ENCODE assay signal across 10 cellular contexts in genomic region chr3:49296781-49297420, GRCh38. TPM values are rescaled to one million over a fixed set of nuclear protein-coding genes. Genes with fewer than 3 reads are reported as not detected.
A peak's percentile ranks its signal among the peaks of the same experiment; 100 is the strongest.
DNase-seq lines count a peak whose midpoint lies in the region; ATAC-seq, FAIRE-seq and TF ChIP-seq lines count a peak whose summit lies in the region.
"Had no signal": no experiment of that assay in that cellular context is flagged by ENCODE, and none has a peak within 500 bp of the region (broad histone marks: within the 10 kb centered on the region; RNA-seq: fewer than 3 reads in every experiment).

No MANE protein-coding gene starts in this region.

- no peak overlapping the region for H3K14ac ChIP-seq in neuronal stem cell (ENCODE audit: low read length)

- H2BK120ac ChIP-seq in neuronal stem cell (ENCODE audit: low read depth, low read length) = no peak overlapping the region

- FAIRE-seq in HepG2 (lab: Jason Lieb, UNC) = no peak

- no peak overlapping the region for H4K8ac ChIP-seq in neuronal stem cell (ENCODE audit: low read depth, low read length)

- H3K4ac ChIP-seq in neuronal stem cell (ENCODE audit: low read length) = no peak overlapping the region

- WGBS in right lobe of liver (ENCODE audit: insufficient coverage, low coverage, low lambda C conversion rate, missing lambda C conversion rate) = no CpG with 5 or more reads among the region's 2 CpGs
- WGBS in HepG2 (ENCODE audit: low lambda C conversion rate) = 100% methylated on average over 2 of the region's 2 CpGs
- WGBS in neuronal stem cell (ENCODE audit: extremely low coverage in 2 of 2, insufficient read length in 2 of 2, insufficient replicate concordance in 1 of 2), 2 donors = no CpG with 5 or more reads among the region's 2 CpGs

- H4K20me1 ChIP-seq in HepG2 (ENCODE audit: insufficient read depth, low read length) = no peaks in the 10 kb centered on the region
- H4K20me1 ChIP-seq: BLaER1 had no signal

- no peak overlapping the region for H4K91ac ChIP-seq in neuronal stem cell (ENCODE audit: low read depth, low read length, poor library complexity)

- no peak overlapping the region for H3K4me2 ChIP-seq in HepG2 (ENCODE audit: low read depth, low read length)
- H3K4me2 ChIP-seq in neuronal stem cell (ENCODE audit: insufficient read depth, low read length, poor library complexity, severe bottlenecking) = no peak overlapping the region
- H3K4me2 ChIP-seq: BLaER1 had no signal

- no peak overlapping the region for H3K18ac ChIP-seq in neuronal stem cell (ENCODE audit: low read length)

- DNase-seq in right lobe of liver (peak in 1 of 3 donors; percentile 53), HepG2 (ENCODE audit: low spot score) (no peak), uterus (peak; percentile 39 to 48), neuronal stem cell (ENCODE audit: low spot score) (no peak), cerebellum (ENCODE audit: low spot score) (no peak)
- no peak for DNase-seq in T-helper 2 cell treated with Interferon-gamma antibody and Interleukin-4, amounts not matched to agents 5 μg/mL and 100 μg/mL, for 36 hours (ENCODE audit: low spot score)
- DNase-seq: cerebellar nuclear complex had no signal

- no peak overlapping the region for H2BK12ac ChIP-seq in neuronal stem cell (ENCODE audit: low read length)

- intact Hi-C loops in right lobe of liver (cut with DNase I) = no loop called here
- intact Hi-C loops in HepG2 (cut with micrococcal nuclease; ENCODE audit: unreplicated experiment) = no loop called here
- intact Hi-C loops in uterus (cut with DNase I; ENCODE audit: low total_unique reads) = loop anchor here (10.0 kb wide), 1 partner anchor 158 kb away; no protein-coding TSS in a partner anchor

- POLR2A ChIA-PET in HepG2 (lab: Yijun Ruan, JAX) = interaction anchor here (1.1 kb wide), 1 partner anchor 43 kb away, joined by 3 read pairs; the partner anchor contains the start of gene USP4

- H3K9me3 Mint-ChIP-seq in T-helper 2 cell treated with Interferon-gamma antibody and Interleukin-4, amounts not matched to agents 5 μg/mL and 100 μg/mL, for 36 hours = no peaks in the 10 kb centered on the region

- CTCF ChIA-PET in HepG2 (lab: Yijun Ruan, JAX; ENCODE audit: low intra/inter-chr PET ratio, low total read pairs) = no interaction called here

- H3K23ac ChIP-seq in neuronal stem cell (ENCODE audit: low read depth, low read length, poor library complexity) = no peak overlapping the region

- H3K9ac ChIP-seq in HepG2 (ENCODE audit: insufficient read depth, low read depth, low read length) (no peak overlapping the region), neuronal stem cell (ENCODE audit: low read depth, low read length, poor library complexity) (no peak overlapping the region)
- H3K9ac ChIP-seq: BLaER1 had no signal

- H2AK5ac ChIP-seq in neuronal stem cell (ENCODE audit: low read depth, low read length) = no peak overlapping the region

- no peaks in the 10 kb centered on the region for H3K79me1 ChIP-seq in neuronal stem cell (ENCODE audit: low read depth, low read length)

- H3K27me3 Mint-ChIP-seq in T-helper 2 cell treated with Interferon-gamma antibody and Interleukin-4, amounts not matched to agents 5 μg/mL and 100 μg/mL, for 36 hours (ENCODE audit: low read depth) = no peaks in the 10 kb centered on the region

- TF ChIP-seq EP300 in HepG2 (IDR thresholded peaks at IDR 0.05; ENCODE audit: low read depth in 2 of 2, low read length in 2 of 2) (no peak), HepG2 (CRISPR knock-in tag; IDR thresholded peaks at IDR 0.05; ENCODE audit: borderline replicate concordance) (no peak)

- TF ChIP-seq RAD21 in HepG2 (CRISPR knock-in tag; IDR thresholded peaks at IDR 0.05) = no peak

- no peak overlapping the region for H2BK5ac ChIP-seq in neuronal stem cell (ENCODE audit: low read length)

- no peak overlapping the region for H3K27ac Mint-ChIP-seq in T-helper 2 cell treated with Interferon-gamma antibody and Interleukin-4, amounts not matched to agents 5 μg/mL and 100 μg/mL, for 36 hours

- H3K36me3 ChIP-seq in right lobe of liver (peaks cover 13 to 83% (median 47%) of the 10 kb centered on the region in 4 donors), HepG2 (replicated peaks in 1 of 2; ENCODE audit: control insufficient read depth in 1 of 2, insufficient read depth in 2 of 2, low read length in 2 of 2) (peaks cover 23 to 60% of the 10 kb centered on the region in 2 experiments), muscle layer of duodenum (ENCODE audit: control insufficient read depth in 1 of 2, insufficient read depth in 2 of 2, low read length in 2 of 2) (peaks cover 58 to 70% of the 10 kb centered on the region in 2 donors), uterus (no peaks in the 10 kb centered on the region), neuronal stem cell (replicated peaks in 1 of 2; ENCODE audit: control insufficient read depth in 2 of 2, insufficient read depth in 2 of 2, low read length in 2 of 2) (peaks cover 43 to 91% of the 10 kb centered on the region in 2 donors)

- no TSS peak for BruUV-seq in HepG2 (replicated peaks; lab: Mats Ljungman, UMichigan)

- ATAC-seq in right lobe of liver (peak; percentile 46 to 76 (median 51)), HepG2 (no peak), esophagus mucosa (peak; percentile 82)

- TF ChIP-seq POLR2A in right lobe of liver (IDR thresholded peaks at IDR 0.05) = no peak
- no peak for TF ChIP-seq POLR2A in HepG2 (IDR thresholded peaks at IDR 0.05; ENCODE audit: insufficient read depth in 1 of 2, low read depth in 2 of 2, low read length in 2 of 2)
- TF ChIP-seq POLR2A in uterus (IDR thresholded peaks at IDR 0.05) = no peak

- H3K79me2 ChIP-seq in HepG2 (ENCODE audit: insufficient read depth, low read length) = no peaks in the 10 kb centered on the region

- H3K4me3 ChIP-seq in right lobe of liver (no peak overlapping the region), HepG2 (replicated peaks in 1 of 3; ENCODE audit: insufficient read depth in 1 of 3, low read depth in 2 of 3, low read length in 3 of 3) (no peak overlapping the region), muscle layer of duodenum (ENCODE audit: low read depth in 1 of 2, low read length in 2 of 2) (no peak overlapping the region), uterus (no peak overlapping the region), neuronal stem cell (ENCODE audit: low read length in 2 of 2) (no peak overlapping the region)
- H3K4me3 ChIP-seq: BLaER1 had no signal

- no peak for TF ChIP-seq CTCF in right lobe of liver (IDR thresholded peaks at IDR 0.05)
- TF ChIP-seq CTCF in HepG2 (CRISPR knock-in tag; IDR thresholded peaks at IDR 0.05) = no peak
- TF ChIP-seq CTCF in uterus (IDR thresholded peaks at IDR 0.05) = no peak

- H3K27ac ChIP-seq in right lobe of liver = peak overlapping the region in 2 of 3 donors; percentile 16 to 18
- no peak overlapping the region for H3K27ac ChIP-seq in HepG2 (ENCODE audit: extremely low read length, insufficient read depth, low read length)
- H3K27ac ChIP-seq in muscle layer of duodenum (ENCODE audit: low read length) = peak overlapping the region; percentile 54
- peak overlapping the region; percentile 53 to 77 for H3K27ac ChIP-seq in uterus
- no peak overlapping the region for H3K27ac ChIP-seq in neuronal stem cell (replicated peaks; ENCODE audit: low read length)
- H3K27ac ChIP-seq: BLaER1 had no signal

- no peaks in the 10 kb centered on the region for H3K4me1 ChIP-seq in right lobe of liver
- H3K4me1 ChIP-seq in HepG2 (ENCODE audit: insufficient read depth, low read length) = peaks cover 13% of the 10 kb centered on the region
- H3K4me1 ChIP-seq in muscle layer of duodenum (ENCODE audit: control insufficient read depth in 1 of 2, insufficient read depth in 2 of 2, low read length in 2 of 2) = peaks cover 0 to 11% of the 10 kb centered on the region in 2 donors
- peaks cover 0 to 7% of the 10 kb centered on the region in 2 donors for H3K4me1 ChIP-seq in uterus
- no peaks in the 10 kb centered on the region for H3K4me1 ChIP-seq in neuronal stem cell (ENCODE audit: control insufficient read depth in 2 of 2, insufficient read depth in 1 of 2, low read depth in 1 of 2, low read length in 2 of 2)
- H3K4me1 ChIP-seq: BLaER1 had no signal

- no peaks in the 10 kb centered on the region for H3K9me3 ChIP-seq in right lobe of liver
- no peaks in the 10 kb centered on the region for H3K9me3 ChIP-seq in HepG2 (ENCODE audit: low read length)
- H3K9me3 ChIP-seq in muscle layer of duodenum (ENCODE audit: control insufficient read depth in 1 of 2, low read length in 2 of 2) = no peaks in the 10 kb centered on the region
- H3K9me3 ChIP-seq in uterus = no peaks in the 10 kb centered on the region
- no peaks in the 10 kb centered on the region for H3K9me3 ChIP-seq in neuronal stem cell (replicated peaks in 1 of 2; ENCODE audit: control insufficient read depth in 2 of 2, insufficient read depth in 1 of 2, low read depth in 1 of 2, low read length in 2 of 2)
- H3K9me3 ChIP-seq: BLaER1 had no signal

- in situ Hi-C loops in HepG2 (cut with HindIII; ENCODE audit: extremely low pct_ligation_motif_present, low pct_unique_long_range_greater_than_20kb) = no loop called here

- H2BK15ac ChIP-seq in neuronal stem cell (ENCODE audit: low read length) = no peak overlapping the region

- no peaks in the 10 kb centered on the region for H3K27me3 ChIP-seq in right lobe of liver
- H3K27me3 ChIP-seq in HepG2 (ENCODE audit: control insufficient read depth in 1 of 2, insufficient read depth in 2 of 2, low read length in 2 of 2) = no peaks in the 10 kb centered on the region
- no peaks in the 10 kb centered on the region for H3K27me3 ChIP-seq in muscle layer of duodenum (ENCODE audit: low read depth, low read length)
- H3K27me3 ChIP-seq in uterus = no peaks in the 10 kb centered on the region
- H3K27me3 ChIP-seq in neuronal stem cell (ENCODE audit: control insufficient read depth in 3 of 3, insufficient read depth in 3 of 3, low read depth in 1 of 3, low read length in 3 of 3) = no peaks in the 10 kb centered on the region
- H3K27me3 ChIP-seq: BLaER1 had no signal

- no peak overlapping the region for H3K4me3 Mint-ChIP-seq in T-helper 2 cell treated with Interferon-gamma antibody and Interleukin-4, amounts not matched to agents 5 μg/mL and 100 μg/mL, for 36 hours

- H3K4me1 Mint-ChIP-seq in T-helper 2 cell treated with Interferon-gamma antibody and Interleukin-4, amounts not matched to agents 5 μg/mL and 100 μg/mL, for 36 hours (ENCODE audit: low read depth) = peaks cover 2% of the 10 kb centered on the region

- peaks cover 68% of the 10 kb centered on the region for H3K36me3 Mint-ChIP-seq in T-helper 2 cell treated with Interferon-gamma antibody and Interleukin-4, amounts not matched to agents 5 μg/mL and 100 μg/mL, for 36 hours (ENCODE audit: low read depth)

- H2AFZ ChIP-seq in HepG2 (ENCODE audit: low read length) = no peak overlapping the region
- H2AFZ ChIP-seq in neuronal stem cell (ENCODE audit: low read length) = no peak overlapping the region

RNA-seq across cellular contexts. Expression of gene C3orf62, which starts 19.9 kb away (rescaled TPM):
- 1 to 10 TPM; 1.6 to 2.3 (median 2.0) TPM for total RNA-seq in right lobe of liver
- 1.2 and 1.6 TPM in 2 replicates for total RNA-seq in HepG2 (2016; rRNA removed; fragmentation: Illumina TruSeq; extraction: Trizol)
- total RNA-seq in HepG2 (2016; cell fraction: cytosol; rRNA removed; fragmentation: Illumina TruSeq; extraction: Trizol; ENCODE audit: low read depth) = 0.44 and 1.3 TPM in 2 replicates
- 1.3 and 1.4 TPM in 2 replicates for total RNA-seq in HepG2 (2016; cell fraction: insoluble cytoplasmic fraction; rRNA removed; fragmentation: Illumina TruSeq; extraction: Trizol)
- 0.86 and 1.7 TPM in 2 replicates for total RNA-seq in HepG2 (2016; cell fraction: membrane; rRNA removed; fragmentation: Illumina TruSeq; extraction: Trizol)
- 2.2 and 3.0 TPM in 2 replicates for total RNA-seq in HepG2 (2016; cell fraction: nucleus; rRNA removed; fragmentation: Illumina TruSeq; extraction: Trizol)
- 3.9 and 4.3 TPM in 2 replicates for polyA plus RNA-seq in HepG2 (2011; rRNA removed)
- 1.7 and 2.3 TPM in 2 replicates for polyA plus RNA-seq in HepG2 (2011; cell fraction: cytosol; rRNA removed)
- polyA plus RNA-seq in HepG2 (2011; cell fraction: nucleus; rRNA removed) = 10.2 and 11.2 TPM in 2 replicates
- 3.0 and 3.6 TPM in 2 replicates for polyA plus RNA-seq in HepG2 (2012)
- polyA plus RNA-seq in HepG2 (2016; cell fraction: cytosol; fragmentation: Illumina TruSeq; extraction: Trizol; ENCODE audit: low read depth) = 0.58 and 0.86 TPM in 2 replicates
- 2.0 and 2.7 TPM in 2 replicates for polyA plus RNA-seq in HepG2 (2016; cell fraction: insoluble cytoplasmic fraction; fragmentation: Illumina TruSeq; extraction: Trizol; ENCODE audit: low read depth)
- polyA plus RNA-seq in HepG2 (2016; cell fraction: membrane; fragmentation: Illumina TruSeq; extraction: Trizol; ENCODE audit: low read depth) = 1.1 and 1.2 TPM in 2 replicates
- 17.7 and 17.8 TPM in 2 replicates for polyA plus RNA-seq in HepG2 (2016; cell fraction: nucleus; fragmentation: Illumina TruSeq; extraction: Trizol; ENCODE audit: insufficient read depth, low read depth)
- 2.3 and 13.0 TPM in 2 replicates for polyA minus RNA-seq in HepG2 (2011; rRNA and poly(A)+ RNA removed; ENCODE audit: low replicate concordance)
- polyA minus RNA-seq in HepG2 (2011; cell fraction: cytosol; rRNA and poly(A)+ RNA removed) = 0.89 and 1.1 TPM in 2 replicates
- 10.1 and 11.5 TPM in 2 replicates for polyA minus RNA-seq in HepG2 (2011; cell fraction: nucleus; rRNA and poly(A)+ RNA removed)
- 4.5 TPM for total RNA-seq in esophagus mucosa
- 1 to 10 TPM; 1.5 to 9.0 (median 4.9) TPM for total RNA-seq in uterus
- polyA plus RNA-seq in neuronal stem cell (2013, experiment 1 of 2) = 3.4 TPM
- 4.7 TPM for polyA plus RNA-seq in neuronal stem cell (2013, experiment 2 of 2)
- 6.6 TPM for total RNA-seq in cerebellum

RNA-seq across cellular contexts. Expression of gene USP4, which starts 43.0 kb away (rescaled TPM):
- total RNA-seq in right lobe of liver = 10 to 100 TPM; 10.0 to 26.3 (median 22.2) TPM
- 9.2 and 12.1 TPM in 2 replicates for total RNA-seq in HepG2 (2016; rRNA removed; fragmentation: Illumina TruSeq; extraction: Trizol)
- total RNA-seq in HepG2 (2016; cell fraction: cytosol; rRNA removed; fragmentation: Illumina TruSeq; extraction: Trizol; ENCODE audit: low read depth) = 3.9 and 5.6 TPM in 2 replicates
- total RNA-seq in HepG2 (2016; cell fraction: insoluble cytoplasmic fraction; rRNA removed; fragmentation: Illumina TruSeq; extraction: Trizol) = 9.5 and 12.5 TPM in 2 replicates
- 6.2 and 7.0 TPM in 2 replicates for total RNA-seq in HepG2 (2016; cell fraction: membrane; rRNA removed; fragmentation: Illumina TruSeq; extraction: Trizol)
- total RNA-seq in HepG2 (2016; cell fraction: nucleus; rRNA removed; fragmentation: Illumina TruSeq; extraction: Trizol) = 14.7 and 15.5 TPM in 2 replicates
- 18.7 and 20.8 TPM in 2 replicates for polyA plus RNA-seq in HepG2 (2011; rRNA removed)
- polyA plus RNA-seq in HepG2 (2011; cell fraction: cytosol; rRNA removed) = 10.8 and 12.7 TPM in 2 replicates
- 22.0 and 28.3 TPM in 2 replicates for polyA plus RNA-seq in HepG2 (2011; cell fraction: nucleus; rRNA removed)
- polyA plus RNA-seq in HepG2 (2012) = 11.8 and 12.6 TPM in 2 replicates
- 2.2 and 2.4 TPM in 2 replicates for polyA plus RNA-seq in HepG2 (2016; cell fraction: cytosol; fragmentation: Illumina TruSeq; extraction: Trizol; ENCODE audit: low read depth)
- 23.2 and 24.3 TPM in 2 replicates for polyA plus RNA-seq in HepG2 (2016; cell fraction: insoluble cytoplasmic fraction; fragmentation: Illumina TruSeq; extraction: Trizol; ENCODE audit: low read depth)
- 5.3 and 5.8 TPM in 2 replicates for polyA plus RNA-seq in HepG2 (2016; cell fraction: membrane; fragmentation: Illumina TruSeq; extraction: Trizol; ENCODE audit: low read depth)
- 37.3 and 42.6 TPM in 2 replicates for polyA plus RNA-seq in HepG2 (2016; cell fraction: nucleus; fragmentation: Illumina TruSeq; extraction: Trizol; ENCODE audit: insufficient read depth, low read depth)
- 31.1 and 48.0 TPM in 2 replicates for polyA minus RNA-seq in HepG2 (2011; rRNA and poly(A)+ RNA removed; ENCODE audit: low replicate concordance)
- polyA minus RNA-seq in HepG2 (2011; cell fraction: cytosol; rRNA and poly(A)+ RNA removed) = 10.6 TPM in 2 replicates
- 36.3 and 41.9 TPM in 2 replicates for polyA minus RNA-seq in HepG2 (2011; cell fraction: nucleus; rRNA and poly(A)+ RNA removed)
- total RNA-seq in esophagus mucosa = 38.7 TPM
- total RNA-seq in uterus = 10 to 100 TPM in 3 of 4 donors, 1 to 10 TPM in 1; 9.2 to 78.3 (median 28.8) TPM
- polyA plus RNA-seq in neuronal stem cell (2013, experiment 1 of 2) = 29.8 TPM
- polyA plus RNA-seq in neuronal stem cell (2013, experiment 2 of 2) = 30.3 TPM
- total RNA-seq in cerebellum = 39.7 TPM

Comparison
In these comparisons a context has a peak if more than half of its experiments do, and no peak if none do; other contexts are left out.
1. H3K27ac ChIP-seq: peak in right lobe of liver (2 of 3), muscle layer of duodenum (single experiment) and uterus (2 of 2); none in HepG2 (single experiment) and neuronal stem cell (single experiment).
2. DNase-seq: peak in uterus (2 of 2); none in HepG2 (single experiment), neuronal stem cell (single experiment), cerebellum (single experiment) and T-helper 2 cell treated with Interferon-gamma antibody and Interleukin-4, amounts not matched to agents 5 μg/mL and 100 μg/mL, for 36 hours (single experiment).